In the genomic region with DNA sequence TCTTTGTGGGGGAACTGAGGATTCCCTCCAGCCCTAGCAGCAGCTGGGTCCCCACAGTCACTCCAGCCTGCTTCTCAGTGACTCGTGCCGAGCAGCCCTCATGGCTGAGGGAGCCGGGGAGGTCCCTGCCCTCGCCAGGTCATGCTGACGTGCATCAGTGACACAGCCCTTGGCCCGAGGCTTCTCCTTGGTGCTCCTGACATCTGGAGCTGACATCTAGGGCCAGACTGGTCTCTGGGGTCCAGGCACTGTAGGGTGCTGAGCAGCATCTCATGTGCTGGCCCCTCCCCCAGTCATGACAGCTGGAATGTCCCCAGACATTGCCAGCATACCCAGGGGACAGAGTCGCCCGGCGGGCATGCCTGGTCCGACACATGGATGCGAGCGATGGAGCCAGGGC, we compare ENCODE assay signal across 20 cellular contexts. TPM values are rescaled to one million over a fixed set of nuclear protein-coding genes. Genes with fewer than 3 reads are reported as not detected.
DNase-seq lines count a peak whose midpoint lies in the region; ATAC-seq and TF ChIP-seq lines count a peak whose summit lies in the region.
"Had no signal": no experiment of that assay in that cellular context is flagged by ENCODE, and none has a peak within 500 bp of the region (broad histone marks: within the 10 kb centered on the region; RNA-seq: fewer than 3 reads in every experiment).

No MANE protein-coding gene starts in this region.

- TF ChIP-seq POLR2A in sigmoid colon (IDR thresholded peaks at IDR 0.05), result no peak

- POLR2A ChIA-PET in activated CD8-positive, alpha-beta T cell treated with anti-CD3 and anti-CD28 coated beads for 36 hours (lab: Charles Lee), result no interaction called here
- POLR2A ChIA-PET in activated CD8-positive, alpha-beta T cell treated with anti-CD3 and anti-CD28 coated beads, Interleukin-2, amount 10 ng/mL, durations not matched to agents 7 days and 5 days (lab: Charles Lee), result no interaction called here

- no peak overlapping the region for H3K4me3 Mint-ChIP-seq in activated CD8-positive, alpha-beta T cell treated with anti-CD3 and anti-CD28 coated beads for 36 hours
- H3K4me3 Mint-ChIP-seq in activated CD8-positive, alpha-beta T cell treated with anti-CD3 and anti-CD28 coated beads, Interleukin-2, amount 10 ng/mL, durations not matched to agents 7 days and 5 days, result no peak overlapping the region
- H3K4me3 Mint-ChIP-seq in stimulated activated effector memory CD8-positive, alpha-beta T cell treated with anti-CD3 and anti-CD28 coated beads, Interleukin-12 subunit alpha, Interleukin-12 subunit beta, amount 100 ng/mL, for 72 hours, result no peak overlapping the region

- H3K27me3 ChIP-seq in MG63 (no peaks in the 10 kb centered on the region), sigmoid colon (peaks cover 0 to 19% (median 0%) of the 10 kb centered on the region in 3 donors)

- H3K36me3 ChIP-seq in MG63 (no peaks in the 10 kb centered on the region; the same call in 1 of the 2 replicates), sigmoid colon (peaks cover 0 to 3% (median 0%) of the 10 kb centered on the region in 4 donors)

- 84% methylated on average over 12 of the region's 12 CpGs for WGBS in sigmoid colon, 2 donors

- TF ChIP-seq EP300 in sigmoid colon (IDR thresholded peaks at IDR 0.05), result no peak

- peaks cover 4% of the 10 kb centered on the region for H3K4me1 Mint-ChIP-seq in activated CD8-positive, alpha-beta T cell treated with anti-CD3 and anti-CD28 coated beads for 36 hours (ENCODE audit: low read depth)
- peaks cover 2% of the 10 kb centered on the region for H3K4me1 Mint-ChIP-seq in activated CD8-positive, alpha-beta T cell treated with anti-CD3 and anti-CD28 coated beads, Interleukin-2, amount 10 ng/mL, durations not matched to agents 7 days and 5 days (ENCODE audit: low read depth)
- H3K4me1 Mint-ChIP-seq in stimulated activated effector memory CD8-positive, alpha-beta T cell treated with anti-CD3 and anti-CD28 coated beads, Interleukin-12 subunit alpha, Interleukin-12 subunit beta, amount 100 ng/mL, for 72 hours, result no peaks in the 10 kb centered on the region

- intact Hi-C loops in activated CD8-positive, alpha-beta T cell treated with anti-CD3 and anti-CD28 coated beads for 36 hours (cut with micrococcal nuclease), result no loop called here
- intact Hi-C loops in sigmoid colon (cut with DNase I), result no loop called here

- peaks cover 0 to 6% (median 0%) of the 10 kb centered on the region in 4 donors for H3K4me1 ChIP-seq in sigmoid colon
- H3K4me1 ChIP-seq: left lung had no signal

- no peaks in the 10 kb centered on the region for H3K36me3 Mint-ChIP-seq in activated CD8-positive, alpha-beta T cell treated with anti-CD3 and anti-CD28 coated beads for 36 hours (ENCODE audit: low read depth)
- H3K36me3 Mint-ChIP-seq in activated CD8-positive, alpha-beta T cell treated with anti-CD3 and anti-CD28 coated beads, Interleukin-2, amount 10 ng/mL, durations not matched to agents 7 days and 5 days (ENCODE audit: low read depth), result no peaks in the 10 kb centered on the region
- no peaks in the 10 kb centered on the region for H3K36me3 Mint-ChIP-seq in stimulated activated effector memory CD8-positive, alpha-beta T cell treated with anti-CD3 and anti-CD28 coated beads, Interleukin-12 subunit alpha, Interleukin-12 subunit beta, amount 100 ng/mL, for 72 hours

- H3K9me3 ChIP-seq in MG63 (no peaks in the 10 kb centered on the region), sigmoid colon (no peaks in the 10 kb centered on the region)
- H3K9me3 ChIP-seq: left lung had no signal

- CTCF ChIA-PET in activated CD8-positive, alpha-beta T cell treated with anti-CD3 and anti-CD28 coated beads for 36 hours (lab: Charles Lee), result interaction anchor here (1.2 kb wide), 1 partner anchor 71 kb away, joined by 4 read pairs; no protein-coding TSS in a partner anchor
- CTCF ChIA-PET in activated CD8-positive, alpha-beta T cell treated with anti-CD3 and anti-CD28 coated beads, Interleukin-2, amount 10 ng/mL, durations not matched to agents 7 days and 5 days (lab: Charles Lee), result no interaction called here

- peak; percentile 57 for ATAC-seq in activated CD8-positive, alpha-beta T cell treated with anti-CD3 and anti-CD28 coated beads for 36 hours
- no peak for ATAC-seq in activated CD8-positive, alpha-beta T cell treated with anti-CD3 and anti-CD28 coated beads, Interleukin-2, amount 10 ng/mL, durations not matched to agents 7 days and 5 days
- peak; percentile 42 for ATAC-seq in stimulated activated effector memory CD8-positive, alpha-beta T cell treated with anti-CD3 and anti-CD28 coated beads, Interleukin-12 subunit alpha, Interleukin-12 subunit beta, amount 100 ng/mL, for 72 hours

- no peaks in the 10 kb centered on the region for H3K27me3 Mint-ChIP-seq in activated CD8-positive, alpha-beta T cell treated with anti-CD3 and anti-CD28 coated beads for 36 hours
- H3K27me3 Mint-ChIP-seq in activated CD8-positive, alpha-beta T cell treated with anti-CD3 and anti-CD28 coated beads, Interleukin-2, amount 10 ng/mL, durations not matched to agents 7 days and 5 days (ENCODE audit: low read depth), result no peaks in the 10 kb centered on the region

- no peak overlapping the region for H3K27ac ChIP-seq in sigmoid colon
- H3K27ac ChIP-seq: coronary artery, left lung had no signal

- H3K27ac Mint-ChIP-seq in activated CD8-positive, alpha-beta T cell treated with anti-CD3 and anti-CD28 coated beads for 36 hours, result no peak overlapping the region
- no peak overlapping the region for H3K27ac Mint-ChIP-seq in activated CD8-positive, alpha-beta T cell treated with anti-CD3 and anti-CD28 coated beads, Interleukin-2, amount 10 ng/mL, durations not matched to agents 7 days and 5 days
- H3K27ac Mint-ChIP-seq in stimulated activated effector memory CD8-positive, alpha-beta T cell treated with anti-CD3 and anti-CD28 coated beads, Interleukin-12 subunit alpha, Interleukin-12 subunit beta, amount 100 ng/mL, for 72 hours, result no peak overlapping the region
- H3K27ac Mint-ChIP-seq: activated T-helper 2 cell treated with anti-CD3 and anti-CD28 coated beads, Interferon-gamma antibody, Interleukin-2, Interleukin-4, amounts not matched to agents 10 μg/mL and 5 μg/mL and 100 μg/mL, durations not matched to agents 14 hours and 24 hours and 36 hours had no signal

- no peak overlapping the region for H3K4me3 ChIP-seq in MG63
- H3K4me3 ChIP-seq in sigmoid colon, result no peak overlapping the region
- H3K4me3 ChIP-seq: coronary artery, left lung had no signal

- H3K9me3 Mint-ChIP-seq in activated CD8-positive, alpha-beta T cell treated with anti-CD3 and anti-CD28 coated beads for 36 hours, result no peaks in the 10 kb centered on the region
- H3K9me3 Mint-ChIP-seq in activated CD8-positive, alpha-beta T cell treated with anti-CD3 and anti-CD28 coated beads, Interleukin-2, amount 10 ng/mL, durations not matched to agents 7 days and 5 days (ENCODE audit: insufficient read depth), result no peaks in the 10 kb centered on the region
- no peaks in the 10 kb centered on the region for H3K9me3 Mint-ChIP-seq in stimulated activated effector memory CD8-positive, alpha-beta T cell treated with anti-CD3 and anti-CD28 coated beads, Interleukin-12 subunit alpha, Interleukin-12 subunit beta, amount 100 ng/mL, for 72 hours
- H3K9me3 Mint-ChIP-seq: activated T-helper 2 cell treated with anti-CD3 and anti-CD28 coated beads, Interferon-gamma antibody, Interleukin-2, Interleukin-4, amounts not matched to agents 10 μg/mL and 5 μg/mL and 100 μg/mL, durations not matched to agents 14 hours and 24 hours and 36 hours had no signal

- DNase-seq in activated CD8-positive, alpha-beta T cell treated with anti-CD3 and anti-CD28 coated beads for 36 hours, result peak; percentile 24
- no peak for DNase-seq in activated CD8-positive, alpha-beta T cell treated with anti-CD3 and anti-CD28 coated beads, Interleukin-2, amount 10 ng/mL, durations not matched to agents 7 days and 5 days
- peak; percentile 82 for DNase-seq in MG63
- peak; percentile 26 for DNase-seq in fibroblast of peridontal ligament (ENCODE audit: extremely low read depth)
- no peak for DNase-seq in stimulated activated effector memory CD8-positive, alpha-beta T cell treated with anti-CD3 and anti-CD28 coated beads, Interleukin-12 subunit alpha, Interleukin-12 subunit beta, amount 100 ng/mL, for 72 hours (ENCODE audit: low spot score in 2 of 2)
- DNase-seq in iPS-NIHi11 (ENCODE audit: low spot score), result no peak
- no peak for DNase-seq in NCI-H510A treated with DMSO at 0.1 percent for 48 hours (lab: John Stamatoyannopoulos, UW)
- DNase-seq in sigmoid colon, result no peak
- DNase-seq: GDM1; NCI-H1092 treated with DMSO at 0.1 percent for 48 hours; NCI-H2171; NK-92 treated with Interleukin-12 subunit alpha and Interleukin-12 subunit beta, amount 100 ng/mL, for 24 hours; stimulated activated CD4-positive, alpha-beta T cell treated with anti-CD3 and anti-CD28 coated beads, Interleukin-15, amount 100 ng/mL, for 24 hours had no signal

- TF ChIP-seq CTCF in activated CD8-positive, alpha-beta T cell treated with anti-CD3 and anti-CD28 coated beads for 36 hours (IDR thresholded peaks at IDR 0.05), result no peak
- no peak for TF ChIP-seq CTCF in sigmoid colon (IDR thresholded peaks at IDR 0.05)

RNA-seq across cellular contexts. Expression of a gene that starts 14.4 kb away (rescaled TPM):
- total RNA-seq in activated CD8-positive, alpha-beta T cell treated with anti-CD3 and anti-CD28 coated beads for 36 hours, result not detected
- total RNA-seq in activated CD8-positive, alpha-beta T cell treated with anti-CD3 and anti-CD28 coated beads, Interleukin-2, amount 10 ng/mL, durations not matched to agents 7 days and 5 days, result not detected
- total RNA-seq in MG63 (2014; rRNA removed; shearing (Covaris generic); ENCODE audit: low replicate concordance), result 0.30 and 0.66 TPM in 2 replicates
- 1 to 10 TPM in 2 of 4 donors, under 1 TPM in 2; 0.54 to 6.9 (median 1.0) TPM for total RNA-seq in sigmoid colon
- polyA plus RNA-seq in sigmoid colon, result under 1 TPM in 1 of 3 donors, not detected in 2; 0.22 TPM
- total RNA-seq: A172; activated T-helper 2 cell treated with anti-CD3 and anti-CD28 coated beads, Interferon-gamma antibody, Interleukin-2, Interleukin-4, amounts not matched to agents 10 μg/mL and 5 μg/mL and 100 μg/mL, durations not matched to agents 14 hours and 24 hours and 36 hours; epithelial cell of proximal tubule; myocyte; SK-MEL-5 had no signal

RNA-seq across cellular contexts. Expression of a gene that starts 55.0 kb away (rescaled TPM):
- total RNA-seq in activated CD8-positive, alpha-beta T cell treated with anti-CD3 and anti-CD28 coated beads for 36 hours, result 10 to 100 TPM; 75.9 to 87.6 TPM
- 10 to 100 TPM; 81.8 to 84.0 TPM for total RNA-seq in activated CD8-positive, alpha-beta T cell treated with anti-CD3 and anti-CD28 coated beads, Interleukin-2, amount 10 ng/mL, durations not matched to agents 7 days and 5 days
- total RNA-seq in MG63 (2014; rRNA removed; shearing (Covaris generic); ENCODE audit: low replicate concordance), result 66.0 and 80.2 TPM in 2 replicates
- total RNA-seq in sigmoid colon, result 10 to 100 TPM; 48.4 to 55.3 (median 49.0) TPM
- 10 to 100 TPM; 27.6 to 62.1 (median 31.4) TPM for polyA plus RNA-seq in sigmoid colon

Comparison
In these comparisons a context has a peak if more than half of its experiments do, and no peak if none do; other contexts are left out.
1. DNase-seq: peak in activated CD8-positive, alpha-beta T cell treated with anti-CD3 and anti-CD28 coated beads for 36 hours (single experiment), MG63 (single experiment) and fibroblast of peridontal ligament (single experiment); none in activated CD8-positive, alpha-beta T cell treated with anti-CD3 and anti-CD28 coated beads, Interleukin-2, amount 10 ng/mL, durations not matched to agents 7 days and 5 days (single experiment), stimulated activated effector memory CD8-positive, alpha-beta T cell treated with anti-CD3 and anti-CD28 coated beads, Interleukin-12 subunit alpha, Interleukin-12 subunit beta, amount 100 ng/mL, for 72 hours (0 of 2), iPS-NIHi11 (single experiment), NCI-H510A treated with DMSO at 0.1 percent for 48 hours (single experiment) and sigmoid colon (single experiment).